Comparison of ENCODE assay signal across 28 cellular contexts in genomic region chr6:129954749-129955431, GRCh38.
DNase-seq lines count a peak whose midpoint lies in the region; TF ChIP-seq lines count a peak whose summit lies in the region.
"Had no signal": no experiment of that assay in that cellular context is flagged by ENCODE, and none has a peak within 500 bp of the region (broad histone marks: within the 10 kb centered on the region; RNA-seq: fewer than 3 reads in every experiment).

No MANE protein-coding gene starts in this region.

- no peak overlapping the region for H2BK12ac ChIP-seq in neuronal stem cell (ENCODE audit: low read length)

- 82 to 91% methylated on average over 4 to 8 of the region's 8 CpGs for WGBS in endodermal cell (ENCODE audit: insufficient coverage in 1 of 2, insufficient read length in 1 of 2), 2 experiments
- WGBS in neuronal stem cell (ENCODE audit: extremely low coverage in 2 of 2, insufficient read length in 2 of 2, insufficient replicate concordance in 1 of 2), 2 donors, result no CpG with 5 or more reads among the region's 8 CpGs

- no peak overlapping the region for H3K4me3 Mint-ChIP-seq in endodermal cell
- H3K4me3 Mint-ChIP-seq: activated CD8-positive, alpha-beta T cell treated with anti-CD3 and anti-CD28 coated beads for 36 hours; activated naive CD4-positive, alpha-beta T cell treated with anti-CD3 and anti-CD28 coated beads, Interleukin-2, amount 50 U/mL, for 24 hours; dendritic cell treated with granulocyte-macrophage colony-stimulating factor and Interleukin-4, amounts not matched to agents 40 ng/mL and 50 ng/mL, for 4 days; IgD-negative memory B cell; naive thymus-derived CD8-positive, alpha-beta T cell had no signal

- H3K14ac ChIP-seq in neuronal stem cell (ENCODE audit: low read length), result no peak overlapping the region

- H3K9me3 ChIP-seq in endodermal cell (ENCODE audit: control insufficient read depth, low read length) (no peaks in the 10 kb centered on the region), neuronal stem cell (replicated peaks in 1 of 2; ENCODE audit: control insufficient read depth in 2 of 2, insufficient read depth in 1 of 2, low read depth in 1 of 2, low read length in 2 of 2) (no peaks in the 10 kb centered on the region)
- H3K9me3 ChIP-seq: Caco-2, left ventricle myocardium inferior, right atrium auricular region, upper lobe of left lung had no signal

- H3K4ac ChIP-seq in neuronal stem cell (ENCODE audit: low read length), result no peak overlapping the region

- H3K9me3 Mint-ChIP-seq in endodermal cell, result no peaks in the 10 kb centered on the region
- H3K9me3 Mint-ChIP-seq: activated CD8-positive, alpha-beta T cell treated with anti-CD3 and anti-CD28 coated beads for 36 hours; activated naive CD4-positive, alpha-beta T cell treated with anti-CD3 and anti-CD28 coated beads, Interleukin-2, amount 50 U/mL, for 24 hours; activated T-helper 2 cell treated with anti-CD3 and anti-CD28 coated beads, Interferon-gamma antibody, Interleukin-2, Interleukin-4, amounts not matched to agents 10 μg/mL and 5 μg/mL and 100 μg/mL, durations not matched to agents 14 hours and 24 hours and 36 hours; dendritic cell treated with granulocyte-macrophage colony-stimulating factor and Interleukin-4, amounts not matched to agents 40 ng/mL and 50 ng/mL, for 4 days; IgD-negative memory B cell had no signal

- H3K27me3 ChIP-seq in H7 (ENCODE audit: control insufficient read depth, insufficient read depth, low read length) (no peaks in the 10 kb centered on the region), endodermal cell (ENCODE audit: control insufficient read depth, insufficient read depth, low read length, poor library complexity, severe bottlenecking) (no peaks in the 10 kb centered on the region), neuronal stem cell (ENCODE audit: control insufficient read depth in 3 of 3, insufficient read depth in 3 of 3, low read depth in 1 of 3, low read length in 3 of 3) (no peaks in the 10 kb centered on the region)
- H3K27me3 ChIP-seq: BLaER1 treated with 17β-estradiol and CSF1 and Interleukin-3, amounts not matched to agents 10 nM and 100 nM; right atrium auricular region; upper lobe of left lung had no signal

- no peak overlapping the region for H3K4me2 ChIP-seq in neuronal stem cell (ENCODE audit: insufficient read depth, low read length, poor library complexity, severe bottlenecking)
- H3K4me2 ChIP-seq: BLaER1 treated with 17β-estradiol and CSF1 and Interleukin-3, amounts not matched to agents 10 nM and 100 nM had no signal

- DNase-seq in H7, result peak; percentile 11
- peak; percentile 24 for DNase-seq in RWPE1 (ENCODE audit: low spot score)
- DNase-seq in endodermal cell, result peak; percentile 54
- DNase-seq in neuronal stem cell (ENCODE audit: low spot score), result no peak
- DNase-seq in substantia nigra (lab: John Stamatoyannopoulos, UW), result no peak
- no peak for DNase-seq in HCEC 1CT
- no peak for DNase-seq in posterior vena cava (ENCODE audit: low spot score)
- DNase-seq: activated CD4-positive, CD25-positive, alpha-beta regulatory T cell treated with anti-CD3 and anti-CD28 coated beads, Interleukin-2, amount 50 U/mL, for 72 hours; activated CD8-positive, alpha-beta T cell treated with anti-CD3 and anti-CD28 coated beads for 36 hours; Caco-2; caudate nucleus; DMS79; left ventricle myocardium inferior; midbrain; naive thymus-derived CD8-positive, alpha-beta T cell; NCI-H1105; NCI-H2081; NCI-H446; NCI-H82; stimulated activated CD4-positive, alpha-beta T cell treated with anti-CD3 and anti-CD28 coated beads, Interleukin-4, amount 100 ng/mL, for 1 hour; upper lobe of left lung had no signal

- H2BK120ac ChIP-seq in neuronal stem cell (ENCODE audit: low read depth, low read length), result no peak overlapping the region

- H2BK5ac ChIP-seq in neuronal stem cell (ENCODE audit: low read length), result no peak overlapping the region

- H2AFZ ChIP-seq in neuronal stem cell (ENCODE audit: low read length), result peak overlapping the region; percentile 62
- H2AFZ ChIP-seq: parathyroid adenoma had no signal

- TF ChIP-seq CTCF in RWPE1 (conservative IDR thresholded peaks at IDR 0.05; ENCODE audit: low read depth) (no peak), endodermal cell (conservative IDR thresholded peaks at IDR 0.05) (no peak)

- no peak overlapping the region for H2AK5ac ChIP-seq in neuronal stem cell (ENCODE audit: low read depth, low read length)

- no peak overlapping the region for H3K9ac ChIP-seq in endodermal cell (ENCODE audit: extremely low read depth, low read length, poor library complexity, severe bottlenecking)
- H3K9ac ChIP-seq in neuronal stem cell (ENCODE audit: low read depth, low read length, poor library complexity), result no peak overlapping the region
- H3K9ac ChIP-seq: BLaER1 treated with 17β-estradiol and CSF1 and Interleukin-3, amounts not matched to agents 10 nM and 100 nM; parathyroid adenoma had no signal

- H3K36me3 ChIP-seq in H7 (replicated peaks; ENCODE audit: control insufficient read depth, insufficient read depth, low read length) (no peaks in the 10 kb centered on the region), endodermal cell (ENCODE audit: control insufficient read depth, insufficient read depth, low read length) (no peaks in the 10 kb centered on the region), neuronal stem cell (replicated peaks in 1 of 2; ENCODE audit: control insufficient read depth in 2 of 2, insufficient read depth in 2 of 2, low read length in 2 of 2) (no peaks in the 10 kb centered on the region)
- H3K36me3 ChIP-seq: BLaER1 treated with 17β-estradiol and CSF1 and Interleukin-3, amounts not matched to agents 10 nM and 100 nM; left ventricle myocardium inferior; right atrium auricular region; upper lobe of left lung had no signal

- H3K36me3 Mint-ChIP-seq in endodermal cell (ENCODE audit: low read depth), result no peaks in the 10 kb centered on the region
- H3K36me3 Mint-ChIP-seq: activated naive CD4-positive, alpha-beta T cell treated with anti-CD3 and anti-CD28 coated beads, Interleukin-2, amount 50 U/mL, for 24 hours; IgD-negative memory B cell; naive thymus-derived CD8-positive, alpha-beta T cell had no signal

- H2BK15ac ChIP-seq in neuronal stem cell (ENCODE audit: low read length), result no peak overlapping the region

- no peak overlapping the region for H3K18ac ChIP-seq in neuronal stem cell (ENCODE audit: low read length)

- peak overlapping the region; percentile 46 for H3K27ac Mint-ChIP-seq in endodermal cell
- H3K27ac Mint-ChIP-seq: activated CD8-positive, alpha-beta T cell treated with anti-CD3 and anti-CD28 coated beads for 36 hours; activated naive CD4-positive, alpha-beta T cell treated with anti-CD3 and anti-CD28 coated beads, Interleukin-2, amount 50 U/mL, for 24 hours; activated T-helper 2 cell treated with anti-CD3 and anti-CD28 coated beads, Interferon-gamma antibody, Interleukin-2, Interleukin-4, amounts not matched to agents 10 μg/mL and 5 μg/mL and 100 μg/mL, durations not matched to agents 14 hours and 24 hours and 36 hours; dendritic cell treated with granulocyte-macrophage colony-stimulating factor and Interleukin-4, amounts not matched to agents 40 ng/mL and 50 ng/mL, for 4 days; IgD-negative memory B cell had no signal

- no peaks in the 10 kb centered on the region for H3K4me1 ChIP-seq in endodermal cell (ENCODE audit: control insufficient read depth, insufficient read depth, low read length)
- H3K4me1 ChIP-seq in neuronal stem cell (ENCODE audit: control insufficient read depth in 2 of 2, insufficient read depth in 1 of 2, low read depth in 1 of 2, low read length in 2 of 2), result no peaks in the 10 kb centered on the region
- H3K4me1 ChIP-seq: BLaER1 treated with 17β-estradiol and CSF1 and Interleukin-3, amounts not matched to agents 10 nM and 100 nM; Caco-2; left ventricle myocardium inferior; parathyroid adenoma; right atrium auricular region; upper lobe of left lung had no signal

- H3K4me1 Mint-ChIP-seq in endodermal cell, result no peaks in the 10 kb centered on the region
- H3K4me1 Mint-ChIP-seq: activated naive CD4-positive, alpha-beta T cell treated with anti-CD3 and anti-CD28 coated beads, Interleukin-2, amount 50 U/mL, for 24 hours; IgD-negative memory B cell; naive thymus-derived CD8-positive, alpha-beta T cell had no signal

- CTCF ChIA-PET in RWPE1 (lab: Yijun Ruan, JAX), result no interaction called here

- H3K23ac ChIP-seq in neuronal stem cell (ENCODE audit: low read depth, low read length, poor library complexity), result no peak overlapping the region

- H4K8ac ChIP-seq in neuronal stem cell (ENCODE audit: low read depth, low read length), result no peak overlapping the region

- peak overlapping the region; percentile 42 for H3K27ac ChIP-seq in RWPE1
- H3K27ac ChIP-seq in endodermal cell (ENCODE audit: low read depth, low read length), result no peak overlapping the region
- no peak overlapping the region for H3K27ac ChIP-seq in neuronal stem cell (replicated peaks; ENCODE audit: low read length)
- H3K27ac ChIP-seq in substantia nigra (ENCODE audit: low read depth, low read length, poor library complexity, severe bottlenecking), result no peak overlapping the region
- H3K27ac ChIP-seq: BLaER1 treated with 17β-estradiol and CSF1 and Interleukin-3, amounts not matched to agents 10 nM and 100 nM; left ventricle myocardium inferior; parathyroid adenoma; right atrium auricular region; upper lobe of left lung had no signal

- POLR2A ChIA-PET in RWPE1 (lab: Yijun Ruan, JAX; ENCODE audit: low non-redundant PET), result no interaction called here

- no peaks in the 10 kb centered on the region for H3K79me1 ChIP-seq in neuronal stem cell (ENCODE audit: low read depth, low read length)

- H4K91ac ChIP-seq in neuronal stem cell (ENCODE audit: low read depth, low read length, poor library complexity), result no peak overlapping the region

- no peak overlapping the region for H3K4me3 ChIP-seq in H7 (ENCODE audit: insufficient read depth, low read depth, low read length)
- H3K4me3 ChIP-seq in endodermal cell (ENCODE audit: low read length), result no peak overlapping the region
- H3K4me3 ChIP-seq in neuronal stem cell (ENCODE audit: low read length in 2 of 2), result no peak overlapping the region
- H3K4me3 ChIP-seq: BLaER1 treated with 17β-estradiol and CSF1 and Interleukin-3, amounts not matched to agents 10 nM and 100 nM; left ventricle myocardium inferior; right atrium auricular region; upper lobe of left lung had no signal

- intact Hi-C loops in posterior vena cava (cut with DNase I), result no loop called here

- no peaks in the 10 kb centered on the region for H3K27me3 Mint-ChIP-seq in endodermal cell (ENCODE audit: insufficient read depth)
- H3K27me3 Mint-ChIP-seq: activated CD8-positive, alpha-beta T cell treated with anti-CD3 and anti-CD28 coated beads for 36 hours; dendritic cell treated with granulocyte-macrophage colony-stimulating factor and Interleukin-4, amounts not matched to agents 40 ng/mL and 50 ng/mL, for 4 days; IgD-negative memory B cell had no signal

Comparison
In these comparisons a context has a peak if more than half of its experiments do, and no peak if none do; other contexts are left out.
1. DNase-seq: peak in H7 (single experiment), RWPE1 (single experiment) and endodermal cell (single experiment); none in neuronal stem cell (single experiment), substantia nigra (0 of 49), HCEC 1CT (single experiment) and posterior vena cava (single experiment).